8 cellular contexts compared by ENCODE assay signal in the genomic region with DNA sequence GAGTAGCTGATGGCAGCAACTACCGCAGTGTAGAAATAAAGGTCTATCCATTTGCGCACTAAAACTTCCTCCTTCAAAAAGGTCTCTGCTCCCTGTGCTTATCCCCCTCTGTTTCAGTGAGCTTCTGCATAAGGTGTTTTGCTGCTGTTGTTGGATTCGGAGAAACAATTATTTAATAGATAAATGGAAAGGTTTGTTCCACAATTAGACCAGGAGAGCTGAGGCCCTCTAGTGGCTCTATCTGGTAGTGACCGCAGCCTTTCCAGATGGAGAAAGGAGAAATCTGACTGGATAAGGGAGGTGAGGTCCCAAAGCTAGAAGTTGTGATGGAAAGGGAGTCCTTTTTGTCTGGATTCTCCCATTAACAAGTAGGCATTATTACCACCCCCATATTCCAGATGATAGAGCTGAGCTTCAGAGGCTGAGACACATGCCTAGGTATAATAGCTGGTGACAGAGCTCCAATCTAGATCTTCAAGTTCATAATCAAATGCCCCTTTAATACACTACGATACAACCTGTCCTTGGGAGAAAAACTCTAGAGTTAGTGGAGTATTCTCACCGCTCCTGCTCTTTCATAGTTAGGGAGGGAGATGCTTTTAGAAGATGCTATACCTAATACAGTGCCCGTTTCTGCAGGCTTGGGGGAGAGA. TPM values are rescaled to one million over a fixed set of nuclear protein-coding genes. Genes with fewer than 3 reads are reported as not detected.
DNase-seq lines count a peak whose midpoint lies in the region; ATAC-seq lines count a peak whose summit lies in the region.

No MANE protein-coding gene starts in this region.

- H3K4me1 ChIP-seq in right cardiac atrium (ENCODE audit: control insufficient read depth, insufficient read depth, low read length) = no peaks in the 10 kb centered on the region

- ATAC-seq in GM19395 (IDR thresholded peaks at IDR 0.05; ENCODE audit: unreplicated experiment) = peak; percentile 67
- no peak for ATAC-seq in right cardiac atrium
- ATAC-seq in GM18520 (IDR thresholded peaks at IDR 0.05; ENCODE audit: unreplicated experiment) = no peak
- no peak for ATAC-seq in GM21423 (IDR thresholded peaks at IDR 0.05; ENCODE audit: unreplicated experiment)

- H3K4me1 Mint-ChIP-seq in activated naive CD4-positive, alpha-beta T cell treated with anti-CD3 and anti-CD28 coated beads, Interleukin-2, amount 10 ng/mL, durations not matched to agents 7 days and 5 days = no peaks in the 10 kb centered on the region

- H3K27me3 ChIP-seq in right cardiac atrium (ENCODE audit: control insufficient read depth, insufficient read depth) = no peaks in the 10 kb centered on the region

- WGBS in right cardiac atrium = 47% methylated on average over 7 of the region's 7 CpGs

- no peak overlapping the region for H3K4me3 Mint-ChIP-seq in activated naive CD4-positive, alpha-beta T cell treated with anti-CD3 and anti-CD28 coated beads, Interleukin-2, amount 10 ng/mL, durations not matched to agents 7 days and 5 days

- no peaks in the 10 kb centered on the region for H3K9me3 ChIP-seq in right cardiac atrium (ENCODE audit: control insufficient read depth, low read length)

- H3K9me3 Mint-ChIP-seq in activated naive CD4-positive, alpha-beta T cell treated with anti-CD3 and anti-CD28 coated beads, Interleukin-2, amount 10 ng/mL, durations not matched to agents 7 days and 5 days = no peaks in the 10 kb centered on the region

- H3K27me3 Mint-ChIP-seq in activated naive CD4-positive, alpha-beta T cell treated with anti-CD3 and anti-CD28 coated beads, Interleukin-2, amount 10 ng/mL, durations not matched to agents 7 days and 5 days = peaks cover 22% of the 10 kb centered on the region

- CTCF ChIA-PET in activated naive CD4-positive, alpha-beta T cell treated with anti-CD3 and anti-CD28 coated beads, Interleukin-2, amount 10 ng/mL, durations not matched to agents 7 days and 5 days (lab: Charles Lee) = interaction anchor here (0.6 to 2.5 kb wide), 12 partner anchors 9 to 1861 kb away, joined by 3 to 9 read pairs (median 4); no protein-coding TSS in a partner anchor

- intact Hi-C loops in right cardiac atrium (cut with DNase I) = loop anchor here in 2 of 4 donors (5.0 kb wide), 1 partner anchor 880 kb away; no protein-coding TSS in a partner anchor

- DNase-seq in D341Med (ENCODE audit: low spot score) = peak; percentile 42
- DNase-seq in NCI-H526 (lab: John Stamatoyannopoulos, UW) = peak; percentile 5 to 55
- DNase-seq in activated naive CD4-positive, alpha-beta T cell treated with anti-CD3 and anti-CD28 coated beads, Interleukin-2, amount 10 ng/mL, durations not matched to agents 7 days and 5 days = peak; percentile 47
- peak in 2 of 3 donors; percentile 28 to 54 for DNase-seq in right cardiac atrium
- peak in 2 of 3 donors; percentile 5 to 48 for DNase-seq in stimulated activated CD4-positive, alpha-beta T cell treated with anti-CD3 and anti-CD28 coated beads, Interleukin-12 subunit alpha, Interleukin-12 subunit beta, amount 100 ng/mL, for 48 hours (ENCODE audit: low read depth in 2 of 3, low spot score in 1 of 3)

- H3K27ac ChIP-seq in right cardiac atrium (ENCODE audit: low read length) = no peak overlapping the region

- H3K4me3 ChIP-seq in right cardiac atrium (ENCODE audit: low read length) = no peak overlapping the region

- no peaks in the 10 kb centered on the region for H3K36me3 Mint-ChIP-seq in activated naive CD4-positive, alpha-beta T cell treated with anti-CD3 and anti-CD28 coated beads, Interleukin-2, amount 10 ng/mL, durations not matched to agents 7 days and 5 days

- H3K27ac Mint-ChIP-seq in activated naive CD4-positive, alpha-beta T cell treated with anti-CD3 and anti-CD28 coated beads, Interleukin-2, amount 10 ng/mL, durations not matched to agents 7 days and 5 days = no peak overlapping the region

RNA-seq across cellular contexts. Expression of a gene that starts 5.1 kb away (rescaled TPM):
- total RNA-seq in right cardiac atrium = not detected
- polyA plus RNA-seq in right cardiac atrium = not detected
